ENCODE assay signal across 21 cellular contexts in genomic region chr2:239383796-239384156, GRCh38. TPM values are rescaled to one million over a fixed set of nuclear protein-coding genes. Genes with fewer than 3 reads are reported as not detected.
DNase-seq lines count a peak whose midpoint lies in the region; ATAC-seq, FAIRE-seq and TF ChIP-seq lines count a peak whose summit lies in the region.
"Had no signal": no experiment of that assay in that cellular context is flagged by ENCODE, and none has a peak within 500 bp of the region (broad histone marks: within the 10 kb centered on the region; RNA-seq: fewer than 3 reads in every experiment).

No MANE protein-coding gene starts in this region.

- H3K4me3 Mint-ChIP-seq in astrocyte (ENCODE audit: unreplicated experiment): no peak overlapping the region
- H3K4me3 Mint-ChIP-seq in naive thymus-derived CD4-positive, alpha-beta T cell: no peak overlapping the region
- H3K4me3 Mint-ChIP-seq: GM23338 had no signal

- no peaks in the 10 kb centered on the region for H3K4me1 Mint-ChIP-seq in astrocyte (ENCODE audit: low read depth, unreplicated experiment)
- H3K4me1 Mint-ChIP-seq in naive thymus-derived CD4-positive, alpha-beta T cell: peaks cover 22 to 54% (median 39%) of the 10 kb centered on the region in 7 donors

- CTCF ChIA-PET in naive thymus-derived CD4-positive, alpha-beta T cell (lab: Charles Lee): interaction anchor here (0.8 kb wide), 1 partner anchor 116 kb away, joined by 4 read pairs; no protein-coding TSS in a partner anchor

- H3K4me3 ChIP-seq in BLaER1: no peak overlapping the region
- H3K4me3 ChIP-seq in astrocyte (ENCODE audit: insufficient read depth, low read depth, low read length): no peak overlapping the region
- no peak overlapping the region for H3K4me3 ChIP-seq in naive thymus-derived CD4-positive, alpha-beta T cell (ENCODE audit: low read length)
- H3K4me3 ChIP-seq: GM23338, MG63 had no signal

- H3K36me3 ChIP-seq in BLaER1 (peaks cover 42% of the 10 kb centered on the region; the same call in 1 of the 2 replicates), astrocyte (ENCODE audit: insufficient read depth, low read length) (no peaks in the 10 kb centered on the region)
- H3K36me3 ChIP-seq in naive thymus-derived CD4-positive, alpha-beta T cell (ENCODE audit: control insufficient read depth in 2 of 3, insufficient read depth in 3 of 3, low read length in 3 of 3): peaks cover 0 to 9% (median 0%) of the 10 kb centered on the region in 3 experiments
- H3K36me3 ChIP-seq: MG63 had no signal

- H3K27me3 ChIP-seq in BLaER1: no peaks in the 10 kb centered on the region
- no peaks in the 10 kb centered on the region for H3K27me3 ChIP-seq in astrocyte (ENCODE audit: insufficient read depth, low read length)
- H3K27me3 ChIP-seq in naive thymus-derived CD4-positive, alpha-beta T cell (ENCODE audit: control insufficient read depth in 2 of 2, insufficient read depth in 2 of 2, low read length in 2 of 2): no peaks in the 10 kb centered on the region
- H3K27me3 ChIP-seq: MG63 had no signal

- H3K27me3 Mint-ChIP-seq in astrocyte (ENCODE audit: low read depth, unreplicated experiment): peaks cover 4% of the 10 kb centered on the region
- H3K27me3 Mint-ChIP-seq in naive thymus-derived CD4-positive, alpha-beta T cell: no peaks in the 10 kb centered on the region

- TF ChIP-seq CTCF in astrocyte (IDR thresholded peaks at IDR 0.05; ENCODE audit: insufficient read depth, low read depth, low read length): no peak

- no peaks in the 10 kb centered on the region for H3K9me3 ChIP-seq in BLaER1
- H3K9me3 ChIP-seq in astrocyte (ENCODE audit: insufficient read depth, low read depth, low read length): no peaks in the 10 kb centered on the region
- H3K9me3 ChIP-seq in naive thymus-derived CD4-positive, alpha-beta T cell (ENCODE audit: control insufficient read depth in 2 of 3, low read length in 3 of 3): no peaks in the 10 kb centered on the region
- H3K9me3 ChIP-seq: MG63 had no signal

- H3K4me1 ChIP-seq in BLaER1 (peaks cover 85% of the 10 kb centered on the region), astrocyte (ENCODE audit: insufficient read depth, low read length) (no peaks in the 10 kb centered on the region)
- H3K4me1 ChIP-seq in naive thymus-derived CD4-positive, alpha-beta T cell (ENCODE audit: control insufficient read depth in 2 of 2, insufficient read depth in 2 of 2, low read length in 2 of 2): peaks cover 0 to 15% of the 10 kb centered on the region in 2 donors

- intact Hi-C loops in naive thymus-derived CD4-positive, alpha-beta T cell (cut with micrococcal nuclease): loop anchor here (5.0 kb wide), 2 partner anchors 56 to 116 kb away; no protein-coding TSS in a partner anchor

- FAIRE-seq in astrocyte (lab: Jason Lieb, UNC): no peak
- FAIRE-seq: GM12891, GM18507 had no signal

- POLR2A ChIA-PET in naive thymus-derived CD4-positive, alpha-beta T cell (lab: Charles Lee): interaction anchor here (0.8 kb wide), 1 partner anchor 19 kb away, joined by 3 read pairs; no protein-coding TSS in a partner anchor

- no peak overlapping the region for H2AFZ ChIP-seq in astrocyte (ENCODE audit: low read depth, low read length)
- H2AFZ ChIP-seq: GM23338 had no signal

- ATAC-seq in naive thymus-derived CD4-positive, alpha-beta T cell: no peak
- ATAC-seq: GM23338, PC-3 had no signal

- H3K4me2 ChIP-seq in BLaER1: peak overlapping the region; percentile 84
- H3K4me2 ChIP-seq in astrocyte (ENCODE audit: low read length): no peak overlapping the region
- H3K4me2 ChIP-seq: GM23338, KMS-11 had no signal

- peaks cover 100% of the 10 kb centered on the region for H4K20me1 ChIP-seq in BLaER1
- H4K20me1 ChIP-seq in astrocyte (ENCODE audit: insufficient read depth, low read length): peaks cover 16% of the 10 kb centered on the region

- DNase-seq in activated CD8-positive, alpha-beta memory T cell treated with anti-CD3 and anti-CD28 coated beads, Interleukin-2, amount 50 U/mL, for 4 hours: peak; percentile 14
- DNase-seq in activated CD8-positive, alpha-beta memory T cell treated with anti-CD3 and anti-CD28 coated beads, Interleukin-2, amount 50 U/mL, for 48 hours: no peak
- DNase-seq in astrocyte (ENCODE audit: low read depth) (no peak), GM19240 (ENCODE audit: insufficient read length, low spot score) (no peak), ureter (ENCODE audit: low spot score) (no peak)
- DNase-seq in naive thymus-derived CD4-positive, alpha-beta T cell: no peak
- no peak for DNase-seq in stimulated activated CD8-positive, alpha-beta memory T cell treated with anti-CD3 and anti-CD28 coated beads, Interleukin-4, amount 100 ng/mL, for 48 hours
- DNase-seq: 8988T, GDM1, MG63, NCI-H1092, NCI-H146, NCI-H2081, NCI-H748 treated with DMSO at 0.1 percent for 48 hours, PC-3 had no signal

- H3K9ac ChIP-seq in BLaER1 (peak overlapping the region; percentile 40; the same call in 1 of the 2 replicates), astrocyte (ENCODE audit: low read length) (no peak overlapping the region)
- H3K9ac ChIP-seq: KMS-11 had no signal

- H3K27ac Mint-ChIP-seq in astrocyte (ENCODE audit: unreplicated experiment): peak overlapping the region; percentile 4
- peak overlapping the region in 5 of 9 donors; percentile 34 to 97 (median 76) for H3K27ac Mint-ChIP-seq in naive thymus-derived CD4-positive, alpha-beta T cell

- peaks cover 12% of the 10 kb centered on the region for H3K36me3 Mint-ChIP-seq in astrocyte (ENCODE audit: low read depth, unreplicated experiment)
- H3K36me3 Mint-ChIP-seq in naive thymus-derived CD4-positive, alpha-beta T cell: peaks cover 0 to 24% (median 0%) of the 10 kb centered on the region in 5 donors

- peak overlapping the region; percentile 57; the same call in 1 of the 2 replicates for H3K27ac ChIP-seq in BLaER1
- no peak overlapping the region for H3K27ac ChIP-seq in astrocyte (ENCODE audit: low read depth, low read length)
- no peak overlapping the region for H3K27ac ChIP-seq in naive thymus-derived CD4-positive, alpha-beta T cell (ENCODE audit: low read depth, low read length)
- H3K27ac ChIP-seq: KMS-11, RWPE1 had no signal

- H3K79me2 ChIP-seq in astrocyte (ENCODE audit: insufficient read depth, low read length): peaks cover 3% of the 10 kb centered on the region

- H3K9me3 Mint-ChIP-seq in astrocyte (ENCODE audit: unreplicated experiment): no peaks in the 10 kb centered on the region
- H3K9me3 Mint-ChIP-seq in naive thymus-derived CD4-positive, alpha-beta T cell: peaks cover 0 to 2% (median 0%) of the 10 kb centered on the region in 11 donors
- H3K9me3 Mint-ChIP-seq: GM23338 had no signal

RNA-seq across cellular contexts. Expression of gene HDAC4, which starts 17.0 kb away (rescaled TPM):
- total RNA-seq in astrocyte (11.8 and 12.4 TPM in 2 replicates), ureter (86.9 TPM)
- total RNA-seq in naive thymus-derived CD4-positive, alpha-beta T cell: 100 to 1,000 TPM in 1 of 5 experiments, 10 to 100 TPM in 4; 42.3 to 101 (median 62.3) TPM
- polyA plus RNA-seq in naive thymus-derived CD4-positive, alpha-beta T cell: 10 to 100 TPM in 1 of 2 donors, 1 to 10 TPM in 1; 7.4 to 11.6 TPM
